Comparison of ENCODE assay signal across 2 cellular contexts in genomic region chr14:101861464-101861863, GRCh38.
A peak's percentile ranks its signal among the peaks of the same experiment; 100 is the strongest.
TF ChIP-seq lines count a peak whose summit lies in the region.

No MANE protein-coding gene starts in this region.

TF ChIP-seq in liver, 16 proteins besides CTCF, POLR2A, EP300 and RAD21 (continued from another document):
- no peak for TF ChIP-seq REST (IDR thresholded peaks at IDR 0.05)
- TF ChIP-seq RXRA (IDR thresholded peaks at IDR 0.05), result peak; percentile 46 to 47
- no peak for TF ChIP-seq FOXA1 (IDR thresholded peaks at IDR 0.05)
- TF ChIP-seq, protein P1, sequence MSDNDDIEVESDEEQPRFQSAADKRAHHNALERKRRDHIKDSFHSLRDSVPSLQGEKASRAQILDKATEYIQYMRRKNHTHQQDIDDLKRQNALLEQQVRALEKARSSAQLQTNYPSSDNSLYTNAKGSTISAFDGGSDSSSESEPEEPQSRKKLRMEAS (IDR thresholded peaks at IDR 0.05), result peak; percentile 53
- TF ChIP-seq GABPA (IDR thresholded peaks at IDR 0.05 in 1 of 2, conservative IDR thresholded peaks at IDR 0.05 in 1 of 2), result no peak
- peak; percentile 59 for TF ChIP-seq YY1 (IDR thresholded peaks at IDR 0.05)
- TF ChIP-seq SP1 (IDR thresholded peaks at IDR 0.05), result peak; percentile 56

TF ChIP-seq in HepG2, 621 proteins besides CTCF, POLR2A, EP300 and RAD21 (continued from another document):
- TF ChIP-seq, protein P2, sequence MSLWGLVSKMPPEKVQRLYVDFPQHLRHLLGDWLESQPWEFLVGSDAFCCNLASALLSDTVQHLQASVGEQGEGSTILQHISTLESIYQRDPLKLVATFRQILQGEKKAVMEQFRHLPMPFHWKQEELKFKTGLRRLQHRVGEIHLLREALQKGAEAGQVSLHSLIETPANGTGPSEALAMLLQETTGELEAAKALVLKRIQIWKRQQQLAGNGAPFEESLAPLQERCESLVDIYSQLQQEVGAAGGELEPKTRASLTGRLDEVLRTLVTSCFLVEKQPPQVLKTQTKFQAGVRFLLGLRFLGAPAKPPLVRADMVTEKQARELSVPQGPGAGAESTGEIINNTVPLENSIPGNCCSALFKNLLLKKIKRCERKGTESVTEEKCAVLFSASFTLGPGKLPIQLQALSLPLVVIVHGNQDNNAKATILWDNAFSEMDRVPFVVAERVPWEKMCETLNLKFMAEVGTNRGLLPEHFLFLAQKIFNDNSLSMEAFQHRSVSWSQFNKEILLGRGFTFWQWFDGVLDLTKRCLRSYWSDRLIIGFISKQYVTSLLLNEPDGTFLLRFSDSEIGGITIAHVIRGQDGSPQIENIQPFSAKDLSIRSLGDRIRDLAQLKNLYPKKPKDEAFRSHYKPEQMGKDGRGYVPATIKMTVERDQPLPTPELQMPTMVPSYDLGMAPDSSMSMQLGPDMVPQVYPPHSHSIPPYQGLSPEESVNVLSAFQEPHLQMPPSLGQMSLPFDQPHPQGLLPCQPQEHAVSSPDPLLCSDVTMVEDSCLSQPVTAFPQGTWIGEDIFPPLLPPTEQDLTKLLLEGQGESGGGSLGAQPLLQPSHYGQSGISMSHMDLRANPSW (CRISPR knock-in tag; IDR thresholded peaks at IDR 0.05; ENCODE audit: borderline replicate concordance), result no peak
- TF ChIP-seq ELF1 (CRISPR knock-in tag; IDR thresholded peaks at IDR 0.05) (no peak), ZBTB46 (CRISPR knock-in tag; IDR thresholded peaks at IDR 0.05; ENCODE audit: borderline replicate concordance) (no peak), RNF2 (conservative IDR thresholded peaks at IDR 0.05; ENCODE audit: low read depth) (no peak)
- TF ChIP-seq, protein P3, sequence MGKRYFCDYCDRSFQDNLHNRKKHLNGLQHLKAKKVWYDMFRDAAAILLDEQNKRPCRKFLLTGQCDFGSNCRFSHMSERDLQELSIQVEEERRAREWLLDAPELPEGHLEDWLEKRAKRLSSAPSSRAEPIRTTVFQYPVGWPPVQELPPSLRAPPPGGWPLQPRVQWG (CRISPR knock-in tag; IDR thresholded peaks at IDR 0.05; ENCODE audit: borderline replicate concordance, low read depth), result no peak
TF ChIP-seq in HepG2: peak in this region for 0.
